8 cellular contexts compared by ENCODE assay signal in genomic region chr19:8005534-8006256, GRCh38. TPM values are rescaled to one million over a fixed set of nuclear protein-coding genes. Genes with fewer than 3 reads are reported as not detected.
DNase-seq lines count a peak whose midpoint lies in the region; ATAC-seq, FAIRE-seq and TF ChIP-seq lines count a peak whose summit lies in the region.

ELAVL1 (minus strand) TSS chr19:8005641; CDS start chr19:7991815, 13,826 bp downstream.

- TF ChIP-seq POLR2A in GM18526 (IDR thresholded peaks at IDR 0.05; ENCODE audit: extremely low read depth, insufficient read length), result peak; percentile 90

- peak within 1 kb of the TSS; percentile 81 for H3K9ac ChIP-seq in keratinocyte (ENCODE audit: control insufficient read depth, extremely low read depth, insufficient read depth, low read length)

- peak within 1 kb of the TSS; percentile 80 to 96 (median 86) for H3K4me3 ChIP-seq in keratinocyte (ENCODE audit: control insufficient read depth in 2 of 3, extremely low read depth in 1 of 3, insufficient read depth in 2 of 3, low read depth in 1 of 3, low read length in 3 of 3)

- peak within 1 kb of the TSS; percentile 76 for H3K27ac ChIP-seq in caudate nucleus (ENCODE audit: low read depth, low read length)
- peak within 1 kb of the TSS; percentile 67 for H3K27ac ChIP-seq in keratinocyte (ENCODE audit: control insufficient read depth, insufficient read depth, low read length)

- H3K36me3 ChIP-seq in keratinocyte (ENCODE audit: control insufficient read depth in 2 of 2, extremely low read depth in 1 of 2, insufficient read depth in 2 of 2, low read length in 2 of 2), result peaks cover 7 to 14% of the 10 kb centered on the region in 2 experiments

- H2AFZ ChIP-seq in keratinocyte (ENCODE audit: control insufficient read depth, low read length), result peak within 1 kb of the TSS; percentile 93

- H4K20me1 ChIP-seq in keratinocyte (ENCODE audit: control insufficient read depth, extremely low read depth, insufficient read depth, low read length), result peaks cover 23% of the 10 kb centered on the region

- dilution Hi-C loops in keratinocyte (cut with MboI; ENCODE audit: extremely low pct_ligation_motif_present, low sequenced_read_pairs), result no loop called here

- H3K4me1 ChIP-seq in keratinocyte (ENCODE audit: control insufficient read depth, extremely low read depth, insufficient read depth, low read length), result peaks cover 23% of the 10 kb centered on the region

- FAIRE-seq in keratinocyte (lab: Jason Lieb, UNC), result no peak

- peak; percentile 69 for ATAC-seq in HG03103 (IDR thresholded peaks at IDR 0.05; ENCODE audit: low read depth, unreplicated experiment)

- H3K27me3 ChIP-seq in keratinocyte (ENCODE audit: control insufficient read depth, extremely low read depth, insufficient read depth, low read length), result no peaks in the 10 kb centered on the region

- DNase-seq in A172 (ENCODE audit: low spot score), result peak; percentile 67
- peak; percentile 93 for DNase-seq in NCI-H2227 (lab: John Stamatoyannopoulos, UW; ENCODE audit: unreplicated experiment)
- DNase-seq in activated CD4-positive, CD25-positive, alpha-beta regulatory T cell treated with anti-CD3 and anti-CD28 coated beads, Interleukin-2, amount 50 U/mL, for 16 hours (ENCODE audit: low read depth, low spot score), result peak; percentile 79
- DNase-seq in caudate nucleus (lab: John Stamatoyannopoulos, UW), result peak in 58 of 61 donors; percentile 2 to 90 (median 74)
- no peak for DNase-seq in keratinocyte (ENCODE audit: low read depth, low spot score)
- peak; percentile 77 to 90 (median 81) for DNase-seq in stimulated activated CD4-positive, alpha-beta T cell treated with anti-CD3 and anti-CD28 coated beads, Interleukin-12 subunit alpha, Interleukin-12 subunit beta, amount 100 ng/mL, for 48 hours (ENCODE audit: low read depth in 2 of 3, low spot score in 1 of 3)

- TF ChIP-seq CTCF in keratinocyte (optimal IDR thresholded peaks at IDR 0.05 in 1 of 3, IDR thresholded peaks at IDR 0.05 in 1 of 3, conservative IDR thresholded peaks at IDR 0.05 in 1 of 3; ENCODE audit: extremely low read depth in 1 of 3, insufficient read depth in 2 of 3, low read length in 3 of 3), result no peak

- no peaks in the 10 kb centered on the region for H3K9me3 ChIP-seq in keratinocyte (ENCODE audit: control insufficient read depth, low read depth, low read length)

- peaks cover 47% of the 10 kb centered on the region for H3K79me2 ChIP-seq in keratinocyte (ENCODE audit: control insufficient read depth, insufficient read depth, low read length)

- no peaks in the 10 kb centered on the region for H3K9me1 ChIP-seq in keratinocyte (ENCODE audit: control insufficient read depth, extremely low read depth, insufficient read depth, low read length)

- peak within 1 kb of the TSS; percentile 68 for H3K4me2 ChIP-seq in keratinocyte (ENCODE audit: control insufficient read depth, extremely low read depth, insufficient read depth, low read depth, low read length)

RNA-seq across cellular contexts. Expression of gene ELAVL1, which starts in this region (rescaled TPM):
- 69.3 and 79.7 TPM in 2 replicates for total RNA-seq in A172 (2014; rRNA removed; shearing (Covaris generic))
- 32.6 to 96.8 TPM (median 46.9 TPM) in 3 replicates for polyA plus RNA-seq in keratinocyte
- polyA plus RNA-seq in keratinocyte (2011; ENCODE audit: low read depth), result 52.0 TPM
- 62.0 and 62.8 TPM in 2 replicates for polyA plus RNA-seq in keratinocyte (2011; cell fraction: cytosol; rRNA removed)
- 41.0 and 46.6 TPM in 2 replicates for polyA plus RNA-seq in keratinocyte (2011; cell fraction: nucleus; rRNA removed)
- polyA plus RNA-seq in keratinocyte (2012; ENCODE audit: low replicate concordance), result 33.9 and 74.6 TPM in 2 replicates
- polyA minus RNA-seq in keratinocyte, result 39.0 to 89.0 TPM (median 56.0 TPM) in 3 replicates
- polyA minus RNA-seq in keratinocyte (2011; cell fraction: cytosol; rRNA and poly(A)+ RNA removed), result 52.0 TPM
- 16.2 and 23.0 TPM in 2 replicates for polyA minus RNA-seq in keratinocyte (2011; cell fraction: nucleus; rRNA and poly(A)+ RNA removed)
